ENCODE assay signal across 8 cellular contexts in the genomic region with DNA sequence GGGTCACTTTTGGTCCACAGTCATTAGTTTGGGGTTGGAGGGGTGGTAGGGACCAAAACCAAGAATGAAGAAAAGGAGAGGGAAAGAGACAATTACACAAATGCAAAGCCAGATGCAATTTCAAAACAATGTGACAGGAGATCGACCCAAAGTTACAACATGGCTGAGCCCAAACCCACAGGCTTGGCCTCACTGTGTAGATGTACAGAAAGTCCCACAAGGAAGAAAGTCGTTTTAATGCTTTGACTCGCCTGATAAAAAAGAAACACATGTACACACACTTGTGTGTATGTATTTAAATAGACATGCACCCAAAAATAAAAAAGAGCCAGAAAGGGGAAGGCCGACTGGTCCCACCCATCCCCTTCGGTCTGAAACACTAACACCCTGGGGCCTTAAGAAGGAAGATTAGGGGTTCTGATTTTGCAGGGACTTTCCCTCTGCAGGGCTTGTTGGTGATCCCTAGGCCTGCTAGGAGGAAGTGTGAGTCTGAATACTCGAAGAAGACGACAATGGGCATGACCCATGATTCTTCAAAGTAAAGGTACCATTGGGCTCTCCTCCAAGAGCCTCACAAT.
DNase-seq lines count a peak whose midpoint lies in the region; ATAC-seq and TF ChIP-seq lines count a peak whose summit lies in the region.

No MANE protein-coding gene starts in this region.

- peak; percentile 23 for DNase-seq in GM19238 (ENCODE audit: insufficient read length, low spot score)
- DNase-seq in adipocyte (ENCODE audit: low read depth): no peak
- no peak for DNase-seq in substantia nigra (lab: John Stamatoyannopoulos, UW)
- no peak for DNase-seq in globus pallidus (ENCODE audit: low spot score)
- DNase-seq in coronary artery (ENCODE audit: low spot score): no peak
- no peak for DNase-seq in NCI-H526 treated with DMSO at 0.1 percent for 48 hours (lab: John Stamatoyannopoulos, UW)

- peaks cover 96% of the 10 kb centered on the region for H3K79me2 ChIP-seq in ACC112 (ENCODE audit: control insufficient read depth, insufficient read depth, low read length, unreplicated experiment)

- no peak overlapping the region for H2AFZ ChIP-seq in ACC112 (ENCODE audit: low read length, unreplicated experiment)

- H3K27me3 ChIP-seq in ACC112 (ENCODE audit: insufficient read depth, low read length): no peaks in the 10 kb centered on the region
- H3K27me3 ChIP-seq in adipocyte (replicated peaks; ENCODE audit: control insufficient read depth, insufficient read depth, low read length): no peaks in the 10 kb centered on the region

- no peaks in the 10 kb centered on the region for H3K9me3 ChIP-seq in adipocyte (ENCODE audit: control insufficient read depth, low read length)

- H3K4me3 ChIP-seq in ACC112 (ENCODE audit: low read depth, low read length) (peak overlapping the region; percentile 64), adipocyte (ENCODE audit: low read length) (peak overlapping the region; percentile 17), coronary artery (no peak overlapping the region)

- H3K27ac ChIP-seq in ACC112 (ENCODE audit: low read depth, low read length): peak overlapping the region; percentile 90
- peak overlapping the region; percentile 3 for H3K27ac ChIP-seq in substantia nigra (ENCODE audit: low read depth, low read length, poor library complexity, severe bottlenecking)
- peak overlapping the region in 1 of 2 donors; percentile 74 for H3K27ac ChIP-seq in coronary artery

- H3K4me1 ChIP-seq in ACC112 (ENCODE audit: control insufficient read depth, insufficient read depth, low read length, unreplicated experiment) (peaks cover 75% of the 10 kb centered on the region), adipocyte (ENCODE audit: control insufficient read depth, insufficient read depth, low read length) (peaks cover 76% of the 10 kb centered on the region)

- peak overlapping the region; percentile 86 for H3K9ac ChIP-seq in adipocyte (ENCODE audit: low read length)

- ATAC-seq in HG03196 (IDR thresholded peaks at IDR 0.05; ENCODE audit: unreplicated experiment): peak; percentile 68

- no peak for TF ChIP-seq CTCF in coronary artery (IDR thresholded peaks at IDR 0.05)

- H3K36me3 ChIP-seq in ACC112 (ENCODE audit: insufficient read depth, low read length) (peaks cover 73% of the 10 kb centered on the region), adipocyte (ENCODE audit: control insufficient read depth, insufficient read depth, low read length, severe bottlenecking) (peaks cover 69% of the 10 kb centered on the region)
